Comparison of ENCODE assay signal across 1 cellular context in the genomic region with DNA sequence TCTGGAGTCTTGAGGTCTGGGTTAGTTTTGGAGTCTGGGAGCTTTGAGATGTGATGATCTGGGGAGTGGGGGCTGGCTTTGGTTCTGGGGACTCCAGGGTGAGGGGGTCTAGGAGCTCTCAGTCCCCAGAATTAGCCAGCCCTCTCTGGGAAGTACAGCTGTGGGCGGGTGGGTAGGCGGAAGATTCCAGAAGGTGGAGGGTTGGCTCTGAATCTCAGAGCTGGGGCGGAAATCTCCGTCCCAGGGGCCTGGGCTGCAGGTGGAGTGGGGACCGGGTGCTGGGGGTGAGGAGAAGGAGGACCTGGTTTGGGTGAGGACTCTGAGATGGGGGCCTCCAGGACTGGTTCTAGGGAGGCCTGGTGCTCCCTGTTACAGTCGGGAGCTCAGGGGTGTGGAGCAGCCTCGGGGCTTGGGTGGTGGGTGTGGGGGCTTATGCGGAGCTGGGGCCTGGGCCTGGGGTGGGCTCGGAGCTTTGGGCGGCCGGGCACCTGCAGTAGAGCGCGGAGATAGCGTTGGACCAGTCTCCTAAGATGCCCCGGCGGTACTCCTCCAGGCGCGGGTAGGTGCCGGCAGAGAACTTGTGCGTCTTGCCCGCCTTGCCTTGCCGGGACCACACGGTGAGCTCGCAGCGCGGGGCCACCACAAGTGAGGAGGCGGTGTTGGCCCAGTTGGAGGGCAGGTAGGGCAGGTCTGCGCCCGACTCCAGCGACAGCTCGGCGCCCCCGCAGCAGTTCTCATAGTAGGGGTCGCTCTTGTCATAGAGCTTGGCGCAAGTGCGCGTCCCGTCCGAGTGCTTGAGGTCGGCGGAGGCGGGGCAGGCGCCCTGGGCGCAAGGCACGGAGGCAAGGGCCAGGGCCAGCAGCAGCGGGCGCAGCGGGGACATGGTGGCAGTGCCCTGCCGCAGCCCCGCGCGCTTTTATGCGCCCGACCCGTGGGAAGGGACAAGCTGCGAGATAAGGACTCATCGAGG.
TF ChIP-seq lines count a peak whose summit lies in the region.

A gene with protein sequence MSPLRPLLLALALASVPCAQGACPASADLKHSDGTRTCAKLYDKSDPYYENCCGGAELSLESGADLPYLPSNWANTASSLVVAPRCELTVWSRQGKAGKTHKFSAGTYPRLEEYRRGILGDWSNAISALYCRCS (minus strand): TSS at position 892 of the 970 bp plus-strand sequence. CDS start 9 bp downstream, at position 883.

TF ChIP-seq in K562, 482 proteins besides CTCF, POLR2A, EP300 and RAD21 (continues in another document):
- no peak for TF ChIP-seq SNIP1 (IDR thresholded peaks at IDR 0.05; ENCODE audit: low read depth)
- TF ChIP-seq GABPB1 (CRISPR knock-in tag; IDR thresholded peaks at IDR 0.05), result 0 out of 2 replicates have a peak, but pooled peaks have one; percentile 0
- TF ChIP-seq, protein P1, sequence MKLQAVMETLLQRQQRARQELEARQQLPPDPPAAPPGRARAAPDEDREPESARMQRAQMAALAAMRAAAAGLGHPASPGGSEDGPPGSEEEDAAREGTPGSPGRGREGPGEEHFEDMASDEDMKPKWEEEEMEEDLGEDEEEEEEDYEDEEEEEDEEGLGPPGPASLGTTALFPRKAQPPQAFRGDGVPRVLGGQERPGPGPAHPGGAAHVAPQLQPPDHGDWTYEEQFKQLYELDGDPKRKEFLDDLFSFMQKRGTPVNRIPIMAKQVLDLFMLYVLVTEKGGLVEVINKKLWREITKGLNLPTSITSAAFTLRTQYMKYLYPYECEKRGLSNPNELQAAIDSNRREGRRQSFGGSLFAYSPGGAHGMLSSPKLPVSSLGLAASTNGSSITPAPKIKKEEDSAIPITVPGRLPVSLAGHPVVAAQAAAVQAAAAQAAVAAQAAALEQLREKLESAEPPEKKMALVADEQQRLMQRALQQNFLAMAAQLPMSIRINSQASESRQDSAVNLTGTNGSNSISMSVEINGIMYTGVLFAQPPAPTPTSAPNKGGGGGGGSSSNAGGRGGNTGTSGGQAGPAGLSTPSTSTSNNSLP (IDR thresholded peaks at IDR 0.05; ENCODE audit: borderline replicate concordance, low read depth, low read length), result no peak
- TF ChIP-seq RBM14 (IDR thresholded peaks at IDR 0.05; ENCODE audit: borderline replicate concordance, insufficient read depth, low read depth, low read length), result no peak
- TF ChIP-seq NFE2 (IDR thresholded peaks at IDR 0.05; ENCODE audit: low read depth), result no peak
- TF ChIP-seq TBP (optimal IDR thresholded peaks at IDR 0.05; ENCODE audit: low read depth, low read length), result no peak
- no peak for TF ChIP-seq ZNF830 (CRISPR knock-in tag; IDR thresholded peaks at IDR 0.05)
- no peak for TF ChIP-seq ZNF311 (CRISPR knock-in tag; IDR thresholded peaks at IDR 0.05)
- TF ChIP-seq ZNF431 (CRISPR knock-in tag; IDR thresholded peaks at IDR 0.05), result no peak
- TF ChIP-seq TAF7 (tag; IDR thresholded peaks at IDR 0.05), result no peak
- no peak for TF ChIP-seq MTA3 (IDR thresholded peaks at IDR 0.05; ENCODE audit: borderline replicate concordance)
- TF ChIP-seq, protein P2, sequence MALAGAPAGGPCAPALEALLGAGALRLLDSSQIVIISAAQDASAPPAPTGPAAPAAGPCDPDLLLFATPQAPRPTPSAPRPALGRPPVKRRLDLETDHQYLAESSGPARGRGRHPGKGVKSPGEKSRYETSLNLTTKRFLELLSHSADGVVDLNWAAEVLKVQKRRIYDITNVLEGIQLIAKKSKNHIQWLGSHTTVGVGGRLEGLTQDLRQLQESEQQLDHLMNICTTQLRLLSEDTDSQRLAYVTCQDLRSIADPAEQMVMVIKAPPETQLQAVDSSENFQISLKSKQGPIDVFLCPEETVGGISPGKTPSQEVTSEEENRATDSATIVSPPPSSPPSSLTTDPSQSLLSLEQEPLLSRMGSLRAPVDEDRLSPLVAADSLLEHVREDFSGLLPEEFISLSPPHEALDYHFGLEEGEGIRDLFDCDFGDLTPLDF (CRISPR knock-in tag; IDR thresholded peaks at IDR 0.05), result no peak
- TF ChIP-seq, protein P3, sequence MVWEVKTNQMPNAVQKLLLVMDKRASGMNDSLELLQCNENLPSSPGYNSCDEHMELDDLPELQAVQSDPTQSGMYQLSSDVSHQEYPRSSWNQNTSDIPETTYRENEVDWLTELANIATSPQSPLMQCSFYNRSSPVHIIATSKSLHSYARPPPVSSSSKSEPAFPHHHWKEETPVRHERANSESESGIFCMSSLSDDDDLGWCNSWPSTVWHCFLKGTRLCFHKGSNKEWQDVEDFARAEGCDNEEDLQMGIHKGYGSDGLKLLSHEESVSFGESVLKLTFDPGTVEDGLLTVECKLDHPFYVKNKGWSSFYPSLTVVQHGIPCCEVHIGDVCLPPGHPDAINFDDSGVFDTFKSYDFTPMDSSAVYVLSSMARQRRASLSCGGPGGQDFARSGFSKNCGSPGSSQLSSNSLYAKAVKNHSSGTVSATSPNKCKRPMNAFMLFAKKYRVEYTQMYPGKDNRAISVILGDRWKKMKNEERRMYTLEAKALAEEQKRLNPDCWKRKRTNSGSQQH (CRISPR knock-in tag; IDR thresholded peaks at IDR 0.05), result no peak
- TF ChIP-seq, protein P4, sequence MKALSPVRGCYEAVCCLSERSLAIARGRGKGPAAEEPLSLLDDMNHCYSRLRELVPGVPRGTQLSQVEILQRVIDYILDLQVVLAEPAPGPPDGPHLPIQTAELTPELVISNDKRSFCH (CRISPR knock-in tag; IDR thresholded peaks at IDR 0.05), result no peak
- TF ChIP-seq, protein P4 (tag; IDR thresholded peaks at IDR 0.05), result 0 out of 2 replicates have a peak, but pooled peaks have one; percentile 25
- TF ChIP-seq, protein P5, sequence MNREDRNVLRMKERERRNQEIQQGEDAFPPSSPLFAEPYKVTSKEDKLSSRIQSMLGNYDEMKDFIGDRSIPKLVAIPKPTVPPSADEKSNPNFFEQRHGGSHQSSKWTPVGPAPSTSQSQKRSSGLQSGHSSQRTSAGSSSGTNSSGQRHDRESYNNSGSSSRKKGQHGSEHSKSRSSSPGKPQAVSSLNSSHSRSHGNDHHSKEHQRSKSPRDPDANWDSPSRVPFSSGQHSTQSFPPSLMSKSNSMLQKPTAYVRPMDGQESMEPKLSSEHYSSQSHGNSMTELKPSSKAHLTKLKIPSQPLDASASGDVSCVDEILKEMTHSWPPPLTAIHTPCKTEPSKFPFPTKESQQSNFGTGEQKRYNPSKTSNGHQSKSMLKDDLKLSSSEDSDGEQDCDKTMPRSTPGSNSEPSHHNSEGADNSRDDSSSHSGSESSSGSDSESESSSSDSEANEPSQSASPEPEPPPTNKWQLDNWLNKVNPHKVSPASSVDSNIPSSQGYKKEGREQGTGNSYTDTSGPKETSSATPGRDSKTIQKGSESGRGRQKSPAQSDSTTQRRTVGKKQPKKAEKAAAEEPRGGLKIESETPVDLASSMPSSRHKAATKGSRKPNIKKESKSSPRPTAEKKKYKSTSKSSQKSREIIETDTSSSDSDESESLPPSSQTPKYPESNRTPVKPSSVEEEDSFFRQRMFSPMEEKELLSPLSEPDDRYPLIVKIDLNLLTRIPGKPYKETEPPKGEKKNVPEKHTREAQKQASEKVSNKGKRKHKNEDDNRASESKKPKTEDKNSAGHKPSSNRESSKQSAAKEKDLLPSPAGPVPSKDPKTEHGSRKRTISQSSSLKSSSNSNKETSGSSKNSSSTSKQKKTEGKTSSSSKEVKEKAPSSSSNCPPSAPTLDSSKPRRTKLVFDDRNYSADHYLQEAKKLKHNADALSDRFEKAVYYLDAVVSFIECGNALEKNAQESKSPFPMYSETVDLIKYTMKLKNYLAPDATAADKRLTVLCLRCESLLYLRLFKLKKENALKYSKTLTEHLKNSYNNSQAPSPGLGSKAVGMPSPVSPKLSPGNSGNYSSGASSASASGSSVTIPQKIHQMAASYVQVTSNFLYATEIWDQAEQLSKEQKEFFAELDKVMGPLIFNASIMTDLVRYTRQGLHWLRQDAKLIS (CRISPR knock-in tag; IDR thresholded peaks at IDR 0.05), result no peak
- no peak for TF ChIP-seq SLC30A9 (CRISPR knock-in tag; IDR thresholded peaks at IDR 0.05)
- no peak for TF ChIP-seq POLR2B (IDR thresholded peaks at IDR 0.05; ENCODE audit: low read depth, partially characterized antibody)
- no peak for TF ChIP-seq NCOR1 (IDR thresholded peaks at IDR 0.05)
- peak; percentile 55; the same call in 1 of the 2 replicates for TF ChIP-seq HNRNPL (IDR thresholded peaks at IDR 0.05; ENCODE audit: low read depth, low read length)
- TF ChIP-seq, protein P6, sequence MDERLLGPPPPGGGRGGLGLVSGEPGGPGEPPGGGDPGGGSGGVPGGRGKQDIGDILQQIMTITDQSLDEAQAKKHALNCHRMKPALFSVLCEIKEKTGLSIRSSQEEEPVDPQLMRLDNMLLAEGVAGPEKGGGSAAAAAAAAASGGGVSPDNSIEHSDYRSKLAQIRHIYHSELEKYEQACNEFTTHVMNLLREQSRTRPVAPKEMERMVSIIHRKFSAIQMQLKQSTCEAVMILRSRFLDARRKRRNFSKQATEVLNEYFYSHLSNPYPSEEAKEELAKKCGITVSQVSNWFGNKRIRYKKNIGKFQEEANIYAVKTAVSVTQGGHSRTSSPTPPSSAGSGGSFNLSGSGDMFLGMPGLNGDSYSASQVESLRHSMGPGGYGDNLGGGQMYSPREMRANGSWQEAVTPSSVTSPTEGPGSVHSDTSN (CRISPR knock-in tag; IDR thresholded peaks at IDR 0.05; ENCODE audit: low read depth), result no peak
- TF ChIP-seq, protein P6 (tag; conservative IDR thresholded peaks at IDR 0.05; ENCODE audit: low read depth), result no peak
- TF ChIP-seq ETS2 (tag; IDR thresholded peaks at IDR 0.05; ENCODE audit: borderline replicate concordance, poor library complexity, severe bottlenecking), result no peak
- no peak for TF ChIP-seq ESRRA (IDR thresholded peaks at IDR 0.05; ENCODE audit: borderline replicate concordance, low read depth)
- TF ChIP-seq LEF1 (IDR thresholded peaks at IDR 0.05), result no peak
- no peak for TF ChIP-seq ZNF668 (CRISPR knock-in tag; IDR thresholded peaks at IDR 0.05)
- no peak for TF ChIP-seq GABPA (tag; conservative IDR thresholded peaks at IDR 0.05; ENCODE audit: low read depth)
- TF ChIP-seq, protein P7, sequence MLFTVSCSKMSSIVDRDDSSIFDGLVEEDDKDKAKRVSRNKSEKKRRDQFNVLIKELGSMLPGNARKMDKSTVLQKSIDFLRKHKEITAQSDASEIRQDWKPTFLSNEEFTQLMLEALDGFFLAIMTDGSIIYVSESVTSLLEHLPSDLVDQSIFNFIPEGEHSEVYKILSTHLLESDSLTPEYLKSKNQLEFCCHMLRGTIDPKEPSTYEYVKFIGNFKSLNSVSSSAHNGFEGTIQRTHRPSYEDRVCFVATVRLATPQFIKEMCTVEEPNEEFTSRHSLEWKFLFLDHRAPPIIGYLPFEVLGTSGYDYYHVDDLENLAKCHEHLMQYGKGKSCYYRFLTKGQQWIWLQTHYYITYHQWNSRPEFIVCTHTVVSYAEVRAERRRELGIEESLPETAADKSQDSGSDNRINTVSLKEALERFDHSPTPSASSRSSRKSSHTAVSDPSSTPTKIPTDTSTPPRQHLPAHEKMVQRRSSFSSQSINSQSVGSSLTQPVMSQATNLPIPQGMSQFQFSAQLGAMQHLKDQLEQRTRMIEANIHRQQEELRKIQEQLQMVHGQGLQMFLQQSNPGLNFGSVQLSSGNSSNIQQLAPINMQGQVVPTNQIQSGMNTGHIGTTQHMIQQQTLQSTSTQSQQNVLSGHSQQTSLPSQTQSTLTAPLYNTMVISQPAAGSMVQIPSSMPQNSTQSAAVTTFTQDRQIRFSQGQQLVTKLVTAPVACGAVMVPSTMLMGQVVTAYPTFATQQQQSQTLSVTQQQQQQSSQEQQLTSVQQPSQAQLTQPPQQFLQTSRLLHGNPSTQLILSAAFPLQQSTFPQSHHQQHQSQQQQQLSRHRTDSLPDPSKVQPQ (CRISPR knock-in tag; IDR thresholded peaks at IDR 0.05; ENCODE audit: borderline replicate concordance), result no peak
- no peak for TF ChIP-seq ZNF175 (CRISPR knock-in tag; IDR thresholded peaks at IDR 0.05; ENCODE audit: low read depth)
- 0 out of 2 replicates have a peak, but pooled peaks have one; percentile 38 for TF ChIP-seq E2F3 (CRISPR knock-in tag; IDR thresholded peaks at IDR 0.05)
- no peak for TF ChIP-seq MCM5 (IDR thresholded peaks at IDR 0.05; ENCODE audit: low read depth)
- TF ChIP-seq, protein P8, sequence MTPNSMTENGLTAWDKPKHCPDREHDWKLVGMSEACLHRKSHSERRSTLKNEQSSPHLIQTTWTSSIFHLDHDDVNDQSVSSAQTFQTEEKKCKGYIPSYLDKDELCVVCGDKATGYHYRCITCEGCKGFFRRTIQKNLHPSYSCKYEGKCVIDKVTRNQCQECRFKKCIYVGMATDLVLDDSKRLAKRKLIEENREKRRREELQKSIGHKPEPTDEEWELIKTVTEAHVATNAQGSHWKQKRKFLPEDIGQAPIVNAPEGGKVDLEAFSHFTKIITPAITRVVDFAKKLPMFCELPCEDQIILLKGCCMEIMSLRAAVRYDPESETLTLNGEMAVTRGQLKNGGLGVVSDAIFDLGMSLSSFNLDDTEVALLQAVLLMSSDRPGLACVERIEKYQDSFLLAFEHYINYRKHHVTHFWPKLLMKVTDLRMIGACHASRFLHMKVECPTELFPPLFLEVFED (CRISPR knock-in tag; conservative IDR thresholded peaks at IDR 0.05), result no peak
- no peak for TF ChIP-seq ZNF696 (CRISPR knock-in tag; conservative IDR thresholded peaks at IDR 0.05)
- TF ChIP-seq, protein P9, sequence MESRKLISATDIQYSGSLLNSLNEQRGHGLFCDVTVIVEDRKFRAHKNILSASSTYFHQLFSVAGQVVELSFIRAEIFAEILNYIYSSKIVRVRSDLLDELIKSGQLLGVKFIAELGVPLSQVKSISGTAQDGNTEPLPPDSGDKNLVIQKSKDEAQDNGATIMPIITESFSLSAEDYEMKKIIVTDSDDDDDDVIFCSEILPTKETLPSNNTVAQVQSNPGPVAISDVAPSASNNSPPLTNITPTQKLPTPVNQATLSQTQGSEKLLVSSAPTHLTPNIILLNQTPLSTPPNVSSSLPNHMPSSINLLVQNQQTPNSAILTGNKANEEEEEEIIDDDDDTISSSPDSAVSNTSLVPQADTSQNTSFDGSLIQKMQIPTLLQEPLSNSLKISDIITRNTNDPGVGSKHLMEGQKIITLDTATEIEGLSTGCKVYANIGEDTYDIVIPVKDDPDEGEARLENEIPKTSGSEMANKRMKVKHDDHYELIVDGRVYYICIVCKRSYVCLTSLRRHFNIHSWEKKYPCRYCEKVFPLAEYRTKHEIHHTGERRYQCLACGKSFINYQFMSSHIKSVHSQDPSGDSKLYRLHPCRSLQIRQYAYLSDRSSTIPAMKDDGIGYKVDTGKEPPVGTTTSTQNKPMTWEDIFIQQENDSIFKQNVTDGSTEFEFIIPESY (CRISPR knock-in tag; IDR thresholded peaks at IDR 0.05), result peak; percentile 97
- no peak for TF ChIP-seq CC2D1A (IDR thresholded peaks at IDR 0.05)
- TF ChIP-seq ZNF224 (CRISPR knock-in tag; IDR thresholded peaks at IDR 0.05), result no peak
- no peak for TF ChIP-seq L3MBTL2 (IDR thresholded peaks at IDR 0.05)
- no peak for TF ChIP-seq ZNF165 (CRISPR knock-in tag; IDR thresholded peaks at IDR 0.05; ENCODE audit: borderline replicate concordance)
